1 cellular context compared by ENCODE assay signal in genomic region chr2:26299488-26300092, GRCh38.
TF ChIP-seq lines count a peak whose summit lies in the region.

No MANE protein-coding gene starts in this region.

TF ChIP-seq in endothelial cell of umbilical vein, 7 proteins besides CTCF, POLR2A, EP300 and RAD21:
- TF ChIP-seq JUN (IDR thresholded peaks at IDR 0.05; ENCODE audit: borderline replicate concordance, insufficient read depth, insufficient read length, low read depth) (no peak), POLR2AphosphoS5 (IDR thresholded peaks at IDR 0.05; ENCODE audit: insufficient read depth, low read depth, low read length) (no peak), EZH2 (IDR thresholded peaks at IDR 0.05; ENCODE audit: borderline replicate concordance, low read depth, low read length, severe bottlenecking) (no peak), FOS (IDR thresholded peaks at IDR 0.05; ENCODE audit: borderline replicate concordance, insufficient read depth, low read length) (no peak), MAX (IDR thresholded peaks at IDR 0.05; ENCODE audit: insufficient read depth, insufficient read length) (no peak)
